24 cellular contexts compared by ENCODE assay signal in the genomic region with DNA sequence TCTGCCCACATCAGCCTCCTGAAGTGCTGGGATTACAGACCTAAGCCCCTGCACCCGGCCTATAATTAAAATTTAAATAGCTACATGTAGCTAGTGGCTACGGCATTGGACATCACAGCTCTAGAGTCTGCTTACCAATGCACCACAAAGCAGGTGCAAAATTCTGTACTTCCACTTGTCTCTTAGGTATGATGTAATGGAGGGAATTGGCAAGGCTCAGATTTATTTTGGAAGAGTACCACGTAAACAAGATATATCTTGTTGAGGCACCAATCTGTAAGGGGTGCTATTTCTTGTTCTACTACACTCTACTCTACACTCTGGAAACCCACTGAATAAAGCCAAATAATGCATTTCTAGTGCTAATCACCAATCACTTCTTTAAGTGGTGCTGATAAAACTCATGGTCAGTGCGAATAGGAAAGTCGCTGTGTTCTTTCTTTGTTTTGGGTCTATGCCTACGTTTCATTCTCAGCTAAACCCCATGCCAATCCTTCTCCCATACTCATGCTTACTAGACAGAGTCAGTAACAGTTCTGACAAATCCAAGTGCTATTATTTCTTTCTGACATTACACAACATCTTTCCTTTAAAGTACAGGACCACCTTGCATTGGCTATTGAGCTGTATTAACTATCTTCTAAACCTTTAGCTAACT.
"Had no signal": no experiment of that assay in that cellular context is flagged by ENCODE, and none has a peak within 500 bp of the region (broad histone marks: within the 10 kb centered on the region; RNA-seq: fewer than 3 reads in every experiment).

No MANE protein-coding gene starts in this region.

- ATAC-seq: activated CD4-positive, CD25-positive, alpha-beta regulatory T cell treated with anti-CD3 and anti-CD28 coated beads, Interleukin-2, amount 50 U/mL, for 24 hours; naive thymus-derived CD4-positive, alpha-beta T cell; right cardiac atrium had no signal

- H3K4me3 ChIP-seq: cardiac muscle cell, coronary artery, dorsolateral prefrontal cortex, left ventricle myocardium inferior, spleen, thoracic aorta had no signal

- H2AFZ ChIP-seq: parathyroid adenoma had no signal

- H3K4me1 ChIP-seq: left ventricle myocardium inferior, parathyroid adenoma, spleen had no signal

- H3K36me3 Mint-ChIP-seq: activated naive CD8-positive, alpha-beta T cell; mesothelial cell of epicardium; naive thymus-derived CD4-positive, alpha-beta T cell had no signal

- H3K9ac ChIP-seq: parathyroid adenoma had no signal

- H3K27me3 ChIP-seq: cardiac muscle cell had no signal

- H3K9me3 ChIP-seq: left ventricle myocardium inferior, spleen, thoracic aorta had no signal

- H3K79me2 ChIP-seq: parathyroid adenoma had no signal

- H3K36me3 ChIP-seq: cardiac muscle cell, left ventricle myocardium inferior, spleen, thoracic aorta, WERI-Rb-1 had no signal

- H3K27ac ChIP-seq: cardiac muscle cell, coronary artery, dorsolateral prefrontal cortex, left ventricle myocardium inferior, parathyroid adenoma, spleen, thoracic aorta, WERI-Rb-1 had no signal

- H3K4me3 Mint-ChIP-seq: activated naive CD8-positive, alpha-beta T cell; mesothelial cell of epicardium; naive thymus-derived CD4-positive, alpha-beta T cell had no signal

- H3K27ac Mint-ChIP-seq: activated naive CD8-positive, alpha-beta T cell; mesothelial cell of epicardium; naive thymus-derived CD4-positive, alpha-beta T cell had no signal

- DNase-seq: activated CD4-positive, alpha-beta T cell treated with anti-CD3 and anti-CD28 coated beads for 48 hours; activated CD4-positive, alpha-beta T cell treated with anti-CD3 and anti-CD28 coated beads, Interleukin-2, amount 50 U/mL, for 48 hours; activated CD8-positive, alpha-beta memory T cell treated with anti-CD3 and anti-CD28 coated beads for 24 hours; activated effector memory CD4-positive, alpha-beta T cell treated with Interleukin-2 at 50 U/mL for 16 hours; activated naive CD4-positive, alpha-beta T cell treated with Interleukin-2 at 50 U/mL for 16 hours; anterior cingulate cortex; cerebellar nuclear complex; dorsolateral prefrontal cortex; effector memory CD4-positive, alpha-beta T cell; left ventricle myocardium inferior; naive thymus-derived CD4-positive, alpha-beta T cell; spleen; stimulated activated naive CD4-positive, alpha-beta T cell treated with Interleukin-2 at 50 U/mL for 16 hours; T-helper 9 cell; trophoblast cell; WERI-Rb-1 had no signal
